ENCODE assay signal across 8 cellular contexts in genomic region chr6:100099189-100100074, GRCh38.
DNase-seq lines count a peak whose midpoint lies in the region; ATAC-seq and TF ChIP-seq lines count a peak whose summit lies in the region.

No MANE protein-coding gene starts in this region.

- ATAC-seq in stimulated activated naive CD8-positive, alpha-beta T cell treated with anti-CD3 and anti-CD28 coated beads, Interleukin-15, amount 100 ng/mL, for 72 hours: no peak

- TF ChIP-seq CTCF in mesothelial cell of epicardium (IDR thresholded peaks at IDR 0.05; ENCODE audit: unreplicated experiment): peak; percentile 58

- H3K36me3 Mint-ChIP-seq in mesothelial cell of epicardium: no peaks in the 10 kb centered on the region

- no peak overlapping the region for H3K27ac Mint-ChIP-seq in mesothelial cell of epicardium
- H3K27ac Mint-ChIP-seq in stimulated activated naive CD8-positive, alpha-beta T cell treated with anti-CD3 and anti-CD28 coated beads, Interleukin-15, amount 100 ng/mL, for 72 hours: no peak overlapping the region

- H3K27me3 Mint-ChIP-seq in mesothelial cell of epicardium (ENCODE audit: low read depth): peaks cover 7% of the 10 kb centered on the region
- peaks cover 8% of the 10 kb centered on the region for H3K27me3 Mint-ChIP-seq in stimulated activated naive CD8-positive, alpha-beta T cell treated with anti-CD3 and anti-CD28 coated beads, Interleukin-15, amount 100 ng/mL, for 72 hours

- H3K9me3 Mint-ChIP-seq in mesothelial cell of epicardium: no peaks in the 10 kb centered on the region
- no peaks in the 10 kb centered on the region for H3K9me3 Mint-ChIP-seq in stimulated activated naive CD8-positive, alpha-beta T cell treated with anti-CD3 and anti-CD28 coated beads, Interleukin-15, amount 100 ng/mL, for 72 hours

- H3K4me3 Mint-ChIP-seq in mesothelial cell of epicardium: no peak overlapping the region
- H3K4me3 Mint-ChIP-seq in stimulated activated naive CD8-positive, alpha-beta T cell treated with anti-CD3 and anti-CD28 coated beads, Interleukin-15, amount 100 ng/mL, for 72 hours: no peak overlapping the region

- DNase-seq in NCI-H82 (lab: John Stamatoyannopoulos, UW) (peak; percentile 38), NCI-H82 treated with DMSO at 0.1 percent for 48 hours (lab: John Stamatoyannopoulos, UW; ENCODE audit: unreplicated experiment) (no peak), NCI-H1105 (lab: John Stamatoyannopoulos, UW) (peak; percentile 45), astrocyte of the hippocampus (ENCODE audit: low read depth, low spot score) (peak; percentile 36), mesothelial cell of epicardium (ENCODE audit: low spot score in 2 of 2, unreplicated experiment in 2 of 2) (no peak), hepatic stellate cell (ENCODE audit: low spot score) (no peak)
- no peak for DNase-seq in activated T-cell treated with anti-CD3 and anti-CD28 coated beads, Interleukin-2, amount 50 U/mL, for 48 hours
- DNase-seq in stimulated activated naive CD8-positive, alpha-beta T cell treated with anti-CD3 and anti-CD28 coated beads, Interleukin-15, amount 100 ng/mL, for 72 hours: no peak

- H3K4me1 Mint-ChIP-seq in mesothelial cell of epicardium: no peaks in the 10 kb centered on the region
- no peaks in the 10 kb centered on the region for H3K4me1 Mint-ChIP-seq in stimulated activated naive CD8-positive, alpha-beta T cell treated with anti-CD3 and anti-CD28 coated beads, Interleukin-15, amount 100 ng/mL, for 72 hours

Comparison
In these comparisons a context has a peak if more than half of its experiments do, and no peak if none do; other contexts are left out.
1. DNase-seq: peak in NCI-H82 (single experiment), NCI-H1105 (single experiment) and astrocyte of the hippocampus (single experiment); none in NCI-H82 treated with DMSO at 0.1 percent for 48 hours (single experiment), mesothelial cell of epicardium (0 of 2), activated T-cell treated with anti-CD3 and anti-CD28 coated beads, Interleukin-2, amount 50 U/mL, for 48 hours (0 of 2), stimulated activated naive CD8-positive, alpha-beta T cell treated with anti-CD3 and anti-CD28 coated beads, Interleukin-15, amount 100 ng/mL, for 72 hours (0 of 2) and hepatic stellate cell (single experiment).